ENCODE assay signal across 8 cellular contexts in the genomic region with DNA sequence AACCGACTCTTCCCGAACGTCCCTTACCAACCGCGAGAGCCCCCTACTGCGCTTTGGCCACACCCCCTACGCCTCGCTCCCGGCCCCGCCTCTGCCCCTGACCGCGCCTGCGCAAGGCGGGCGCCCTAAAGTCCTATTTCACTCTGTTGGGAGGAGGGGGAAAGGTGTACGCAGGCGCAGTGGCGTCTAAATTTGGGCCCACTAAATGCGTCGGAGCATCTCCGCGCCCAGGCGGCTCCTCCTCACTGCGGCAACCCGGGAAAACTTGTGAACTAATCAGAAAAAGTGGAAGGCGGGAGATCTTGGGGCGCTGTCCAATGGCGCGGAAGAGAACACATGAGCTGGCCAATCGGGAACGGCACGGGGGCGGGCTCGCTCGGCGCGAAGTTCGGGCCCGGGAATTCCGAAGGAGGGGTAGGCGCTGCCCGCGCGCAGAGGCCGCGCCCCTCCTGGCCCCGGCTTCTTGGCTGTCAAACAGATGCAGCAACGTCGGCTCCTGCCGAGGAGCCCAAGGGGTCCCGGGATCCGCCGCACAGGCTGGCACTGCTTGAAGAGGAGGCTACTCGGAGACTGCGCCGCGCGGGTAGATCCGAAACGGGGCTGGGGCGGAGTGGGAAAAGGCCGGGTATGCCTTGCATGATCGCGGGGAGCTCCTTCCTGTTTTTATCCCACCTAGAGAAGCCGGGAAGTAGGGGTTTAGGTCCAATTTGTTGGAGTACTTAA. TPM values are rescaled to one million over a fixed set of nuclear protein-coding genes. Genes with fewer than 3 reads are reported as not detected.
DNase-seq lines count a peak whose midpoint lies in the region; ATAC-seq and TF ChIP-seq lines count a peak whose summit lies in the region.

A gene with protein sequence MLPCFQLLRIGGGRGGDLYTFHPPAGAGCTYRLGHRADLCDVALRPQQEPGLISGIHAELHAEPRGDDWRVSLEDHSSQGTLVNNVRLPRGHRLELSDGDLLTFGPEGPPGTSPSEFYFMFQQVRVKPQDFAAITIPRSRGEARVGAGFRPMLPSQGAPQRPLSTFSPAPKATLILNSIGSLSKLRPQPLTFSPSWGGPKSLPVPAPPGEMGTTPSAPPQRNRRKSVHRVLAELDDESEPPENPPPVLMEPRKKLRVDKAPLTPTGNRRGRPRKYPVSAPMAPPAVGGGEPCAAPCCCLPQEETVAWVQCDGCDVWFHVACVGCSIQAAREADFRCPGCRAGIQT (plus strand): TSS at position 450 of the 723 bp plus-strand sequence. CDS start 881 bp downstream, outside the sequence.

- no peaks in the 10 kb centered on the region for H3K9me3 ChIP-seq in heart left ventricle

- peak within 1 kb of the TSS in 11 of 12 donors; percentile 33 to 83 (median 59) for H3K27ac ChIP-seq in heart left ventricle

- H3K9me3 Mint-ChIP-seq in T-helper 1 cell treated with Interleukin-12 subunit alpha and Interleukin-12 subunit beta and Interleukin-4 antibody, amounts not matched to agents 30 μg/mL and 1 μg/mL, for 36 hours, result no peaks in the 10 kb centered on the region

- H3K27ac Mint-ChIP-seq in T-helper 1 cell treated with Interleukin-12 subunit alpha and Interleukin-12 subunit beta and Interleukin-4 antibody, amounts not matched to agents 30 μg/mL and 1 μg/mL, for 36 hours, result peak within 1 kb of the TSS; percentile 59

- no peak for TF ChIP-seq CTCF in heart left ventricle (IDR thresholded peaks at IDR 0.05)

- 0% methylated on average over 37 to 65 of the region's 65 CpGs for WGBS in heart left ventricle, 4 donors

- H3K36me3 ChIP-seq in heart left ventricle, result peaks cover 0 to 32% (median 19%) of the 10 kb centered on the region in 9 donors

- H3K36me3 Mint-ChIP-seq in T-helper 1 cell treated with Interleukin-12 subunit alpha and Interleukin-12 subunit beta and Interleukin-4 antibody, amounts not matched to agents 30 μg/mL and 1 μg/mL, for 36 hours (ENCODE audit: low read depth), result peaks cover 23% of the 10 kb centered on the region

- peak; percentile 80 for ATAC-seq in GM18499 (IDR thresholded peaks at IDR 0.05; ENCODE audit: insufficient read depth, unreplicated experiment)
- peak; percentile 77 for ATAC-seq in HG02938 (IDR thresholded peaks at IDR 0.05; ENCODE audit: unreplicated experiment)
- peak; percentile 97 to 99 (median 98) for ATAC-seq in heart left ventricle

- peak in 1 of 2 donors; percentile 58 for TF ChIP-seq POLR2A in heart left ventricle (IDR thresholded peaks at IDR 0.05)

- H3K4me3 ChIP-seq in heart left ventricle, result peak within 1 kb of the TSS; percentile 52 to 87 (median 68)

- peaks cover 0 to 26% (median 15%) of the 10 kb centered on the region in 12 donors for H3K4me1 ChIP-seq in heart left ventricle

- peak within 1 kb of the TSS; percentile 83 for H3K4me3 Mint-ChIP-seq in T-helper 1 cell treated with Interleukin-12 subunit alpha and Interleukin-12 subunit beta and Interleukin-4 antibody, amounts not matched to agents 30 μg/mL and 1 μg/mL, for 36 hours

- intact Hi-C loops in heart left ventricle (cut with DNase I), result loop anchor here in 1 of 10 donors (1.0 kb wide), 1 partner anchor 15 kb away; no protein-coding TSS in a partner anchor
- intact Hi-C loops in posterior vena cava (cut with DNase I), result no loop called here

- H3K4me1 Mint-ChIP-seq in T-helper 1 cell treated with Interleukin-12 subunit alpha and Interleukin-12 subunit beta and Interleukin-4 antibody, amounts not matched to agents 30 μg/mL and 1 μg/mL, for 36 hours (ENCODE audit: low read depth), result peaks cover 40% of the 10 kb centered on the region

- no peaks in the 10 kb centered on the region for H3K27me3 Mint-ChIP-seq in T-helper 1 cell treated with Interleukin-12 subunit alpha and Interleukin-12 subunit beta and Interleukin-4 antibody, amounts not matched to agents 30 μg/mL and 1 μg/mL, for 36 hours (ENCODE audit: low read depth)

- DNase-seq in NCI-H1694 treated with DMSO at 0.1 percent for 48 hours (lab: John Stamatoyannopoulos, UW) (peak; percentile 96), amniotic stem cell (lab: John Stamatoyannopoulos, UW) (peak; percentile 99), heart left ventricle (peak; percentile 99), posterior vena cava (ENCODE audit: low spot score) (peak; percentile 100), ureter (ENCODE audit: low spot score) (peak; percentile 99)

- H3K27me3 ChIP-seq in heart left ventricle, result no peaks in the 10 kb centered on the region

RNA-seq across cellular contexts. Expression of the gene that starts here (rescaled TPM):
- total RNA-seq in heart left ventricle, result 10 to 100 TPM in 1 of 9 donors, 1 to 10 TPM in 8; 1.8 to 12.9 (median 2.7) TPM
- 1 to 10 TPM; 1.8 to 2.6 TPM for polyA plus RNA-seq in heart left ventricle
- total RNA-seq in posterior vena cava, result 1 to 10 TPM; 3.0 to 4.8 TPM
- 5.9 TPM for total RNA-seq in ureter

Comparison
In these comparisons a context has a peak if more than half of its experiments do, and no peak if none do; other contexts are left out.
1. Peak in every context shown above with its lines: DNase-seq, ATAC-seq, H3K4me3 ChIP-seq and H3K27ac ChIP-seq.